Comparison of ENCODE assay signal across 7 cellular contexts in the genomic region with DNA sequence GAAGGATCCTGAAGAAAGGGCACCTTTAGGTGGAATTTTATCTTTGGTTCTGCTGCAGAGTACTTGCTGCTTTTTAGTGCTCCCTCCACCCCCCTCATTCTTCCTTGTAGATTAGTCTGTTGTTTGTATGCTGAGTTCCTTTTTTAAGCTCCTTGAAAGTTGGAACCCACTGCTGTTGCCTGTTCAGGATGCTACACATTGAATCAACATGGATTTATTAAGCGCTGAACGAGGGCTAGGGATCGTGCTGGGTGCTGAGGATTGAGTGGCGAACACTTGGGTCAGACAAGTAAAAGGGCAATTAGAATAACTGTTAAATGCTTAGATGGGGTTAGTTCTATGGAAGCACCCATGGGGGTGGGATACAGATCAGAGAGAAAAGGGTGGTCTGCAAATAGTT. TPM values are rescaled to one million over a fixed set of nuclear protein-coding genes. Genes with fewer than 3 reads are reported as not detected.
DNase-seq lines count a peak whose midpoint lies in the region; ATAC-seq and TF ChIP-seq lines count a peak whose summit lies in the region.

No MANE protein-coding gene starts in this region.

- peaks cover 18% of the 10 kb centered on the region for H3K36me3 Mint-ChIP-seq in stimulated activated effector memory CD8-positive, alpha-beta T cell treated with anti-CD3 and anti-CD28 coated beads, Interleukin-12 subunit alpha, Interleukin-12 subunit beta, amount 100 ng/mL, for 72 hours

- peak overlapping the region; percentile 100 for H3K27ac ChIP-seq in right cardiac atrium (ENCODE audit: low read length)

- no peaks in the 10 kb centered on the region for H3K27me3 ChIP-seq in right cardiac atrium (ENCODE audit: control insufficient read depth, insufficient read depth)

- ATAC-seq in right cardiac atrium: no peak
- no peak for ATAC-seq in stimulated activated effector memory CD8-positive, alpha-beta T cell treated with anti-CD3 and anti-CD28 coated beads, Interleukin-12 subunit alpha, Interleukin-12 subunit beta, amount 100 ng/mL, for 72 hours
- no peak for ATAC-seq in HG02885 (IDR thresholded peaks at IDR 0.05; ENCODE audit: poor library complexity, unreplicated experiment)

- no peaks in the 10 kb centered on the region for H3K9me3 Mint-ChIP-seq in stimulated activated effector memory CD8-positive, alpha-beta T cell treated with anti-CD3 and anti-CD28 coated beads, Interleukin-12 subunit alpha, Interleukin-12 subunit beta, amount 100 ng/mL, for 72 hours

- TF ChIP-seq CTCF in HFF-Myc (IDR thresholded peaks at IDR 0.05; ENCODE audit: low read depth, low read length, missing control alignments) (no peak), WI38 (IDR thresholded peaks at IDR 0.05; ENCODE audit: low read depth, low read length) (no peak)

- H3K9me3 ChIP-seq in right cardiac atrium (ENCODE audit: control insufficient read depth, low read length): no peaks in the 10 kb centered on the region

- WGBS in right cardiac atrium: 92% methylated on average over 4 of the region's 4 CpGs

- no peak for DNase-seq in HFF-Myc (ENCODE audit: extremely low read depth, low read depth)
- DNase-seq in right cardiac atrium: no peak
- DNase-seq in stimulated activated effector memory CD8-positive, alpha-beta T cell treated with anti-CD3 and anti-CD28 coated beads, Interleukin-12 subunit alpha, Interleukin-12 subunit beta, amount 100 ng/mL, for 72 hours (ENCODE audit: low spot score in 2 of 2): no peak
- no peak for DNase-seq in NCI-H526 (lab: John Stamatoyannopoulos, UW)
- no peak for DNase-seq in foreskin melanocyte

- peak overlapping the region; percentile 95 for H3K4me3 Mint-ChIP-seq in stimulated activated effector memory CD8-positive, alpha-beta T cell treated with anti-CD3 and anti-CD28 coated beads, Interleukin-12 subunit alpha, Interleukin-12 subunit beta, amount 100 ng/mL, for 72 hours

- H3K4me3 ChIP-seq in HFF-Myc (replicated peaks; ENCODE audit: low read depth, low read length) (peak overlapping the region; percentile 68), WI38 (ENCODE audit: low read depth, low read length) (peak overlapping the region; percentile 72), right cardiac atrium (ENCODE audit: low read length) (peak overlapping the region; percentile 95)

- H3K27ac Mint-ChIP-seq in stimulated activated effector memory CD8-positive, alpha-beta T cell treated with anti-CD3 and anti-CD28 coated beads, Interleukin-12 subunit alpha, Interleukin-12 subunit beta, amount 100 ng/mL, for 72 hours: peak overlapping the region; percentile 94

- H3K4me1 Mint-ChIP-seq in stimulated activated effector memory CD8-positive, alpha-beta T cell treated with anti-CD3 and anti-CD28 coated beads, Interleukin-12 subunit alpha, Interleukin-12 subunit beta, amount 100 ng/mL, for 72 hours: peaks cover 44% of the 10 kb centered on the region

- H3K4me1 ChIP-seq in right cardiac atrium (ENCODE audit: control insufficient read depth, insufficient read depth, low read length): peaks cover 6% of the 10 kb centered on the region

- intact Hi-C loops in right cardiac atrium (cut with DNase I): no loop called here

RNA-seq across cellular contexts. Expression of a gene that starts 0.9 kb away (rescaled TPM):
- 10 to 100 TPM; 10.7 to 13.9 (median 11.6) TPM for total RNA-seq in right cardiac atrium
- 9.6 TPM for polyA plus RNA-seq in right cardiac atrium
